In the genomic region with DNA sequence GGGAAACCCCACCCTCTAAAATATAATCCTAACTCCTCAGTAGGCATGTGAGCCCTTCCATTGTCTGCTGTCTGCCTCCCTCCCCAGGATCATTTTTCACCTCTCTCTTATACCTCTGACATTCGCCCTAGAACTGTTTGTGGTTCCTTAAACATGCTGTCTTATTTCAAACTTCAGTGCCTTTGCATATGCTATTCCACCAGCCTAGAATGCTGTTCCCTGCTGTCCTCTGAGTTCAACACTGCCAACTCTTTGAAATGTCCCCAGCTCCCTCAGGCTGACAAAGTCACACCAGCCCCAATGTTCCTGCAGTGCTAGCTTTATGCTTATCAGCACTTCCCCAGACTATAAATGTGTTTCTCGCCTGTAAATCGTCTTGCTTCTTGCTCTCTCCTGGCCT, we compare ENCODE assay signal across 16 cellular contexts.
DNase-seq lines count a peak whose midpoint lies in the region; ATAC-seq, FAIRE-seq and TF ChIP-seq lines count a peak whose summit lies in the region.
"Had no signal": no experiment of that assay in that cellular context is flagged by ENCODE, and none has a peak within 500 bp of the region (broad histone marks: within the 10 kb centered on the region; RNA-seq: fewer than 3 reads in every experiment).

No MANE protein-coding gene starts in this region.

- POLR2A ChIA-PET in K562 (lab: Yijun Ruan, JAX) = no interaction called here

- intact Hi-C loops in K562 (cut with micrococcal nuclease) = no loop called here

- BruUV-seq in K562 (replicated peaks; lab: Mats Ljungman, UMichigan) = no TSS peak

- H4K20me1 ChIP-seq in K562 (replicated peaks; ENCODE audit: control insufficient read depth, insufficient read depth, low read length) = no peaks in the 10 kb centered on the region

- H3K4me3 Mint-ChIP-seq in activated naive CD4-positive, alpha-beta T cell treated with anti-CD3 and anti-CD28 coated beads, Interleukin-2, amount 10 ng/mL, durations not matched to agents 7 days and 5 days = no peak overlapping the region
- H3K4me3 Mint-ChIP-seq in IgD-negative memory B cell = peak overlapping the region in 1 of 4 donors; percentile 34

- no peaks in the 10 kb centered on the region for H3K9me3 Mint-ChIP-seq in activated naive CD4-positive, alpha-beta T cell treated with anti-CD3 and anti-CD28 coated beads, Interleukin-2, amount 10 ng/mL, durations not matched to agents 7 days and 5 days
- H3K9me3 Mint-ChIP-seq in IgD-negative memory B cell = no peaks in the 10 kb centered on the region

- H3K9me1 ChIP-seq in K562 (ENCODE audit: control insufficient read depth, insufficient read depth, low read length) = no peaks in the 10 kb centered on the region

- no peak for TF ChIP-seq RAD21 in K562 (CRISPR knock-in tag; conservative IDR thresholded peaks at IDR 0.05 in 1 of 2, IDR thresholded peaks at IDR 0.05 in 1 of 2)

- CTCF ChIA-PET in activated naive CD4-positive, alpha-beta T cell treated with anti-CD3 and anti-CD28 coated beads, Interleukin-2, amount 10 ng/mL, durations not matched to agents 7 days and 5 days (lab: Charles Lee) = interaction anchor here (1.3 kb wide), 1 partner anchor 13 kb away, joined by 3 read pairs; no protein-coding TSS in a partner anchor
- CTCF ChIA-PET in K562 (lab: Yijun Ruan, JAX; ENCODE audit: low intra/inter-chr PET ratio) = no interaction called here

- H3K36me3 ChIP-seq in K562 (ENCODE audit: control insufficient read depth, insufficient read depth, low read length) = no peaks in the 10 kb centered on the region
- H3K36me3 ChIP-seq in Peyer's patch = no peaks in the 10 kb centered on the region

- H3K27ac Mint-ChIP-seq in activated naive CD4-positive, alpha-beta T cell treated with anti-CD3 and anti-CD28 coated beads, Interleukin-2, amount 10 ng/mL, durations not matched to agents 7 days and 5 days = peak overlapping the region; percentile 6
- H3K27ac Mint-ChIP-seq in IgD-negative memory B cell = peak overlapping the region in 2 of 3 donors; percentile 12 to 73

- peaks cover 66% of the 10 kb centered on the region for H3K4me1 Mint-ChIP-seq in activated naive CD4-positive, alpha-beta T cell treated with anti-CD3 and anti-CD28 coated beads, Interleukin-2, amount 10 ng/mL, durations not matched to agents 7 days and 5 days
- peaks cover 39 to 45% (median 42%) of the 10 kb centered on the region in 3 donors for H3K4me1 Mint-ChIP-seq in IgD-negative memory B cell

- H3K4me2 ChIP-seq in K562 (ENCODE audit: insufficient read depth, low read length) = no peak overlapping the region

- peaks cover 0 to 9% of the 10 kb centered on the region in 2 experiments; a peak in 1 of 5 replicates for H3K27me3 ChIP-seq in K562 (ENCODE audit: control insufficient read depth in 2 of 2, insufficient read depth in 2 of 2, low read length in 2 of 2)
- H3K27me3 ChIP-seq in Peyer's patch = no peaks in the 10 kb centered on the region

- H3K9ac ChIP-seq in K562 (ENCODE audit: insufficient read depth in 1 of 2, low read depth in 2 of 2, low read length in 2 of 2) = no peak overlapping the region
- H3K9ac ChIP-seq: GM23248 had no signal

- H3K27ac ChIP-seq in K562 (ENCODE audit: extremely low read depth, low read depth, low read length) = no peak overlapping the region
- H3K27ac ChIP-seq in Peyer's patch = no peak overlapping the region
- H3K27ac ChIP-seq: GM23248, SK-N-MC had no signal

- in situ Hi-C loops in K562 (cut with MboI) = no loop called here

- H2AFZ ChIP-seq in K562 (ENCODE audit: low read depth, low read length) = no peak overlapping the region
- H2AFZ ChIP-seq: GM23248 had no signal

- no peaks in the 10 kb centered on the region for H3K4me1 ChIP-seq in K562 (replicated peaks in 1 of 2; ENCODE audit: control insufficient read depth in 2 of 2, insufficient read depth in 2 of 2, low read length in 2 of 2)
- peaks cover 0 to 26% (median 11%) of the 10 kb centered on the region in 4 donors for H3K4me1 ChIP-seq in Peyer's patch

- H3K36me3 Mint-ChIP-seq in activated naive CD4-positive, alpha-beta T cell treated with anti-CD3 and anti-CD28 coated beads, Interleukin-2, amount 10 ng/mL, durations not matched to agents 7 days and 5 days = peaks cover 21% of the 10 kb centered on the region
- H3K36me3 Mint-ChIP-seq in IgD-negative memory B cell = no peaks in the 10 kb centered on the region

- H3K9me3 ChIP-seq in K562 (replicated peaks; ENCODE audit: control insufficient read depth, insufficient read depth, low read depth, low read length) (no peaks in the 10 kb centered on the region), Peyer's patch (no peaks in the 10 kb centered on the region)

- no peak for FAIRE-seq in K562 (lab: Jason Lieb, UNC)
- FAIRE-seq: RCC 7860 had no signal

- H3K4me3 ChIP-seq in K562 (no peak overlapping the region), Peyer's patch (no peak overlapping the region)
- H3K4me3 ChIP-seq: GM23248, SK-N-MC had no signal

- no peaks in the 10 kb centered on the region for H3K79me2 ChIP-seq in K562 (ENCODE audit: control insufficient read depth, insufficient read depth, low read length)

- no peak for ATAC-seq in K562
- ATAC-seq: HCT116 had no signal

- no peak for TF ChIP-seq EP300 in K562 (IDR thresholded peaks at IDR 0.05; ENCODE audit: low read length)

- TF ChIP-seq CTCF in K562 (IDR thresholded peaks at IDR 0.05 in 2 of 3, conservative IDR thresholded peaks at IDR 0.05 in 1 of 3; ENCODE audit: insufficient read depth in 2 of 3, low read depth in 1 of 3, low read length in 3 of 3) (no peak), Peyer's patch (IDR thresholded peaks at IDR 0.05) (no peak)

- 0% methylated on average over 3 of the region's 3 CpGs for WGBS in K562 (ENCODE audit: insufficient coverage, low coverage, missing lambda C conversion rate)

- no peaks in the 10 kb centered on the region for H3K27me3 Mint-ChIP-seq in activated naive CD4-positive, alpha-beta T cell treated with anti-CD3 and anti-CD28 coated beads, Interleukin-2, amount 10 ng/mL, durations not matched to agents 7 days and 5 days
- H3K27me3 Mint-ChIP-seq in IgD-negative memory B cell = peaks cover 3% of the 10 kb centered on the region

- no peak for TF ChIP-seq POLR2A in K562 (conservative IDR thresholded peaks at IDR 0.05)
- TF ChIP-seq POLR2A in Peyer's patch (IDR thresholded peaks at IDR 0.05) = no peak

- no peak for DNase-seq in activated naive CD4-positive, alpha-beta T cell treated with anti-CD3 and anti-CD28 coated beads, Interleukin-2, amount 10 ng/mL, durations not matched to agents 7 days and 5 days
- no peak for DNase-seq in activated naive CD4-positive, alpha-beta T cell treated with anti-CD3 and anti-CD28 coated beads, Interleukin-2, amount 50 U/mL, for 16 hours
- DNase-seq in K562 (ENCODE audit: extremely low read depth in 1 of 4, low spot score in 3 of 4) (no peak), NCI-H1436 treated with DMSO at 0.1 percent for 48 hours (lab: John Stamatoyannopoulos, UW) (no peak), Peyer's patch (no peak), NCI-H1436 (lab: John Stamatoyannopoulos, UW) (no peak)
- DNase-seq: DMS79 treated with DMSO at 0.1 percent for 48 hours, NCI-H1092, NCI-H1694, NCI-H524 treated with DMSO at 0.1 percent for 48 hours, Right ventricle myocardium superior had no signal

TF ChIP-seq in K562, 482 proteins besides CTCF, POLR2A, EP300 and RAD21:
- TF ChIP-seq NFIC (IDR thresholded peaks at IDR 0.05) (no peak), RBM25 (IDR thresholded peaks at IDR 0.05; ENCODE audit: low read depth, low read length, severe bottlenecking) (peak; percentile 36)
